In the genomic region with DNA sequence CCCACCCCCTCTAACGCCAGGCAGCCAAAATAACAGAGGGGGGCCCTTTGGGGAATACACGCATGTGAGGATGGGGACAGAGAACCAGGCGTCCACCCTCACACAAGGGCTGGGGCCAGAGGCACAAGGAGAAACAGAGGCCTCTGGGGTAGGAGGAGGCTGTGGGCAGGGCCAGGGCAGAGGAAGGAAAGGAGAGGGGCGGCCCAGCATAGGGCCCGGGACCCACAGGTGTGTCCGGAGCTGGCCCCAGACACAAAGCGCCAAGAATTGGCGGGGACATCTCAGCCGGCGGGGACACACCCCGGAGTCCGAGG, we compare ENCODE assay signal across 10 cellular contexts. TPM values are rescaled to one million over a fixed set of nuclear protein-coding genes. Genes with fewer than 3 reads are reported as not detected.
DNase-seq lines count a peak whose midpoint lies in the region; FAIRE-seq and TF ChIP-seq lines count a peak whose summit lies in the region.
"Had no signal": no experiment of that assay in that cellular context is flagged by ENCODE, and none has a peak within 500 bp of the region (broad histone marks: within the 10 kb centered on the region; RNA-seq: fewer than 3 reads in every experiment).

No MANE protein-coding gene starts in this region.

- no peaks in the 10 kb centered on the region for H4K20me1 ChIP-seq in GM23248 (ENCODE audit: insufficient read depth)

- intact Hi-C loops in sigmoid colon (cut with DNase I) = loop anchor here (5.0 kb wide), 1 partner anchor 163 kb away; no protein-coding TSS in a partner anchor

- DNase-seq in GM23248 (no peak), bronchial epithelial cell (ENCODE audit: low read depth) (no peak), sigmoid colon (no peak), NCI-H1048 (lab: John Stamatoyannopoulos, UW) (no peak), NCI-H446 (lab: John Stamatoyannopoulos, UW) (no peak), AG08395 (ENCODE audit: low spot score) (no peak)
- no peak for DNase-seq in activated effector memory CD4-positive, alpha-beta T cell treated with anti-CD3 and anti-CD28 coated beads, Interleukin-2, amount 50 U/mL, for 16 hours
- DNase-seq: GOT3, kidney had no signal

- H3K9me3 ChIP-seq in GM23248 (ENCODE audit: low read depth) (no peaks in the 10 kb centered on the region), iPS-18a (ENCODE audit: control insufficient read depth, low read depth, low read length) (no peaks in the 10 kb centered on the region), sigmoid colon (no peaks in the 10 kb centered on the region)

- no peaks in the 10 kb centered on the region for H3K9me2 ChIP-seq in GM23248 (ENCODE audit: insufficient read depth)

- TF ChIP-seq POLR2A in sigmoid colon (IDR thresholded peaks at IDR 0.05) = no peak

- H3K79me2 ChIP-seq in GM23248 (ENCODE audit: insufficient read depth) = no peaks in the 10 kb centered on the region

- H3K9ac ChIP-seq in GM23248 (peak overlapping the region; percentile 58; the same call in 1 of the 2 replicates), iPS-18a (ENCODE audit: low read length) (peak overlapping the region; percentile 53)

- no peak overlapping the region for H3K27ac ChIP-seq in GM23248
- H3K27ac ChIP-seq in iPS-18a (ENCODE audit: low read length) = no peak overlapping the region
- H3K27ac ChIP-seq in sigmoid colon = peak overlapping the region in 1 of 4 donors; percentile 39

- no peak for TF ChIP-seq EP300 in sigmoid colon (IDR thresholded peaks at IDR 0.05)

- 40 to 41% methylated on average over 8 to 12 of the region's 12 CpGs for WGBS in GM23248 (ENCODE audit: low coverage in 1 of 2, low lambda C conversion rate in 2 of 2, missing lambda C conversion rate in 2 of 2), 2 experiments
- WGBS in sigmoid colon, 2 donors = 11 to 18% methylated on average over 12 of the region's 12 CpGs

- no peak for FAIRE-seq in bronchial epithelial cell (lab: Jason Lieb, UNC)
- FAIRE-seq: kidney had no signal

- H3K27me3 ChIP-seq in GM23248 (replicated peaks; ENCODE audit: insufficient read depth) = no peaks in the 10 kb centered on the region
- H3K27me3 ChIP-seq in bronchial epithelial cell (ENCODE audit: control insufficient read depth, insufficient read depth, low read length) = no peaks in the 10 kb centered on the region
- peaks cover 10% of the 10 kb centered on the region for H3K27me3 ChIP-seq in iPS-18a (ENCODE audit: control insufficient read depth, insufficient read depth, low read length)
- peaks cover 16 to 36% (median 22%) of the 10 kb centered on the region in 3 donors for H3K27me3 ChIP-seq in sigmoid colon

- no peaks in the 10 kb centered on the region for H3F3A ChIP-seq in GM23248 (ENCODE audit: insufficient read depth)

- no peaks in the 10 kb centered on the region for H3K4me1 ChIP-seq in GM23248 (ENCODE audit: insufficient read depth)
- peaks cover 8% of the 10 kb centered on the region for H3K4me1 ChIP-seq in iPS-18a (ENCODE audit: control insufficient read depth, low read depth, low read length)
- H3K4me1 ChIP-seq in sigmoid colon = peaks cover 0 to 25% (median 22%) of the 10 kb centered on the region in 4 donors

- no peak overlapping the region for H2AFZ ChIP-seq in GM23248

- TF ChIP-seq CTCF in bronchial epithelial cell (IDR thresholded peaks at IDR 0.05; ENCODE audit: insufficient read depth, low read length, severe bottlenecking) (no peak), sigmoid colon (IDR thresholded peaks at IDR 0.05) (no peak)

- H3K4me2 ChIP-seq in GM23248 (ENCODE audit: unreplicated experiment) = no peak overlapping the region

- no peaks in the 10 kb centered on the region for H3K36me3 ChIP-seq in GM23248 (ENCODE audit: low read depth)
- H3K36me3 ChIP-seq in bronchial epithelial cell (ENCODE audit: control insufficient read depth, insufficient read depth, low read length) = peaks cover 17% of the 10 kb centered on the region
- no peaks in the 10 kb centered on the region for H3K36me3 ChIP-seq in iPS-18a (ENCODE audit: control insufficient read depth, low read depth, low read length)
- H3K36me3 ChIP-seq in sigmoid colon = no peaks in the 10 kb centered on the region

- H3K4me3 ChIP-seq in GM23248 (peak overlapping the region; percentile 68), bronchial epithelial cell (ENCODE audit: low read depth, low read length) (peak overlapping the region; percentile 58), iPS-18a (ENCODE audit: low read length) (peak overlapping the region; percentile 61), sigmoid colon (peak overlapping the region in 3 of 4 donors; percentile 29 to 49 (median 48))

- in situ Hi-C loops in GM23248 (cut with MboI) = no loop called here

RNA-seq across cellular contexts. Expression of a gene that starts 6.7 kb away (rescaled TPM):
- total RNA-seq in GM23248 (2014; rRNA removed; shearing (Covaris generic)) = 7.0 and 7.6 TPM in 2 replicates
- 2.0 and 2.8 TPM in 2 replicates for polyA plus RNA-seq in GM23248 (2016; fragmentation: Nextera tagmentation; extraction: Ambion mirVana)
- total RNA-seq in bronchial epithelial cell = 42.9 and 45.2 TPM in 2 replicates
- total RNA-seq in sigmoid colon = 1 to 10 TPM; 2.5 to 7.5 (median 5.2) TPM
- 10 to 100 TPM in 1 of 3 donors, 1 to 10 TPM in 2; 4.2 to 18.8 (median 5.4) TPM for polyA plus RNA-seq in sigmoid colon

RNA-seq across cellular contexts. Expression of a gene that starts 18.8 kb away (rescaled TPM):
- 5.6 and 12.1 TPM in 2 replicates for total RNA-seq in GM23248 (2014; rRNA removed; shearing (Covaris generic))
- polyA plus RNA-seq in GM23248 (2016; fragmentation: Nextera tagmentation; extraction: Ambion mirVana) (2.5 and 3.1 TPM in 2 replicates), sigmoid colon (10 to 100 TPM in 1 of 3 donors, 1 to 10 TPM in 2; 3.5 to 65.9 (median 7.8) TPM)
- total RNA-seq in bronchial epithelial cell (20.5 and 30.3 TPM in 2 replicates), sigmoid colon (10 to 100 TPM in 1 of 4 donors, 1 to 10 TPM in 3; 2.5 to 11.6 (median 5.5) TPM)
